Comparison of ENCODE assay signal across 4 cellular contexts in the genomic region with DNA sequence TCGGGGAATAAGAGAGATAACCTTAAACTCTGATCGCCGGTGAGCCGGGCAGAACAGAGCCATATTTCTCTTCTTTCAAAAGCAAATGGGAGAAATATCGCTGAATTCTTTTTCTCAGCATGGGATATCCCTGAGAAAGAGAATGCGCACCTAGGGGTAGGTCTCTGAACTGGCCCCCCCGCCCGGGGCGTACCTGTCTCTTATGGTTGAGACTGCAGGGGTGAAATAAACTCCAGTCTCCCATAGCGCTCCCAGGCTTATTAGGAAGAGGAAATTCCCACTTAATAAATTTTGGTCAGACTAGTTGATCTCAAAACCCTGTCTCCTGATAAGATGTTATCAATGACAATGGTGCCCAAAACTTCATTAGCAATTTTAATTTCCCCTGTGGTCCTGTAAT. TPM values are rescaled to one million over a fixed set of nuclear protein-coding genes. Genes with fewer than 3 reads are reported as not detected.
"Had no signal": no experiment of that assay in that cellular context is flagged by ENCODE, and none has a peak within 500 bp of the region (broad histone marks: within the 10 kb centered on the region; RNA-seq: fewer than 3 reads in every experiment).

No MANE protein-coding gene starts in this region.

RNA-seq across cellular contexts. Expression of gene ADAMTS5, which starts 58.8 kb away (rescaled TPM):
- total RNA-seq: HepG2, HT1080, NCI-H460, PC-9 had no signal
- polyA plus RNA-seq: HepG2 had no signal
